Comparison of ENCODE assay signal across 9 cellular contexts in the genomic region with DNA sequence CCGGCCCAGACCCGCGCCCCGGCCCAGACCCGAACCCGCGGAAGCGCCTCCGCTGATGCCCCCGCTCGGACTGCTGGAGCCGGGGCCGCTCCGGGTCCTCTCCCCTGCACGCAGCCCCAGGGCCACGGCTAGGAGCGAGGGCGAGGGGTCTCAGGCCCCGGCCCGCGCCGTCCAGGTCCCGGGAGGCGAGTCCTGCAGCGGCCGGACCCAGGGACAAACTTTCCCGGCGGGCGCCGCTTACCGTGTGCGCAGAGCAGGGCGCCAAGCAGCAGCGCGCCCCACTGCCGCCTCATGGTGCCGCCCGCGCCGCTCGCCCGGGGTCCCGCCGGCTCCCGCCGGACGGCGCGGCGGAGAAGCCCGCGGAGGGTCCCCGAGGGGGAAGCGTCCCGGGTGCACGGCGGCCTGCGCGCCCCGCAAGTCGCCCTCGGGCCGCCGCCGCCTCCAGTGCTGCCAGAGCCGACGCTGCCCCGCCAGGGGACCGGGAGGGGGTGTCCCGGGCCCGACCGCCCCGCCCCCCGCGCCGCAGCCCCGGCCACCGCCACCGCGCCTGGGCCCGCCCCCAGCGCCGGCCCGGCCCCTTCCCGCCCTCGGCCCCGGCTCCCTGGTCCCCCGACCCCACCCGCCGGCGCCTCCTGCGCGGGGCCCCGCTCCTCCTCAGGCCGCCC. TPM values are rescaled to one million over a fixed set of nuclear protein-coding genes. Genes with fewer than 3 reads are reported as not detected.
A peak's percentile ranks its signal among the peaks of the same experiment; 100 is the strongest.
DNase-seq lines count a peak whose midpoint lies in the region; ATAC-seq, FAIRE-seq and TF ChIP-seq lines count a peak whose summit lies in the region.
"Had no signal": no experiment of that assay in that cellular context is flagged by ENCODE, and none has a peak within 500 bp of the region (broad histone marks: within the 10 kb centered on the region; RNA-seq: fewer than 3 reads in every experiment).

A gene with protein sequence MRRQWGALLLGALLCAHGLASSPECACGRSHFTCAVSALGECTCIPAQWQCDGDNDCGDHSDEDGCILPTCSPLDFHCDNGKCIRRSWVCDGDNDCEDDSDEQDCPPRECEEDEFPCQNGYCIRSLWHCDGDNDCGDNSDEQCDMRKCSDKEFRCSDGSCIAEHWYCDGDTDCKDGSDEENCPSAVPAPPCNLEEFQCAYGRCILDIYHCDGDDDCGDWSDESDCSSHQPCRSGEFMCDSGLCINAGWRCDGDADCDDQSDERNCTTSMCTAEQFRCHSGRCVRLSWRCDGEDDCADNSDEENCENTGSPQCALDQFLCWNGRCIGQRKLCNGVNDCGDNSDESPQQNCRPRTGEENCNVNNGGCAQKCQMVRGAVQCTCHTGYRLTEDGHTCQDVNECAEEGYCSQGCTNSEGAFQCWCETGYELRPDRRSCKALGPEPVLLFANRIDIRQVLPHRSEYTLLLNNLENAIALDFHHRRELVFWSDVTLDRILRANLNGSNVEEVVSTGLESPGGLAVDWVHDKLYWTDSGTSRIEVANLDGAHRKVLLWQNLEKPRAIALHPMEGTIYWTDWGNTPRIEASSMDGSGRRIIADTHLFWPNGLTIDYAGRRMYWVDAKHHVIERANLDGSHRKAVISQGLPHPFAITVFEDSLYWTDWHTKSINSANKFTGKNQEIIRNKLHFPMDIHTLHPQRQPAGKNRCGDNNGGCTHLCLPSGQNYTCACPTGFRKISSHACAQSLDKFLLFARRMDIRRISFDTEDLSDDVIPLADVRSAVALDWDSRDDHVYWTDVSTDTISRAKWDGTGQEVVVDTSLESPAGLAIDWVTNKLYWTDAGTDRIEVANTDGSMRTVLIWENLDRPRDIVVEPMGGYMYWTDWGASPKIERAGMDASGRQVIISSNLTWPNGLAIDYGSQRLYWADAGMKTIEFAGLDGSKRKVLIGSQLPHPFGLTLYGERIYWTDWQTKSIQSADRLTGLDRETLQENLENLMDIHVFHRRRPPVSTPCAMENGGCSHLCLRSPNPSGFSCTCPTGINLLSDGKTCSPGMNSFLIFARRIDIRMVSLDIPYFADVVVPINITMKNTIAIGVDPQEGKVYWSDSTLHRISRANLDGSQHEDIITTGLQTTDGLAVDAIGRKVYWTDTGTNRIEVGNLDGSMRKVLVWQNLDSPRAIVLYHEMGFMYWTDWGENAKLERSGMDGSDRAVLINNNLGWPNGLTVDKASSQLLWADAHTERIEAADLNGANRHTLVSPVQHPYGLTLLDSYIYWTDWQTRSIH (N-terminal part only) (minus strand): TSS at position 464 of the 665 bp plus-strand sequence. CDS start 171 bp downstream, at position 293.

- H3K36me3 Mint-ChIP-seq in activated T-helper 2 cell treated with anti-CD3 and anti-CD28 coated beads, Interferon-gamma antibody, Interleukin-2, Interleukin-4, amounts not matched to agents 10 μg/mL and 5 μg/mL and 100 μg/mL, durations not matched to agents 14 hours and 24 hours and 36 hours (ENCODE audit: low read depth), result no peaks in the 10 kb centered on the region

- no peaks in the 10 kb centered on the region for H3K9me3 Mint-ChIP-seq in activated T-helper 2 cell treated with anti-CD3 and anti-CD28 coated beads, Interferon-gamma antibody, Interleukin-2, Interleukin-4, amounts not matched to agents 10 μg/mL and 5 μg/mL and 100 μg/mL, durations not matched to agents 14 hours and 24 hours and 36 hours

- H3K79me2 ChIP-seq in neural cell (replicated peaks; ENCODE audit: insufficient read depth, low read length), result no peaks in the 10 kb centered on the region

- H4K20me1 ChIP-seq in neural cell (ENCODE audit: insufficient read depth), result no peaks in the 10 kb centered on the region

- no peaks in the 10 kb centered on the region for H3F3A ChIP-seq in neural cell (ENCODE audit: insufficient read depth, low read length, poor library complexity, severe bottlenecking)

- H3K9me3 ChIP-seq in MG63, result no peaks in the 10 kb centered on the region
- no peaks in the 10 kb centered on the region for H3K9me3 ChIP-seq in neural cell (ENCODE audit: low read length)

- peaks cover 22% of the 10 kb centered on the region for H3K4me1 Mint-ChIP-seq in activated T-helper 2 cell treated with anti-CD3 and anti-CD28 coated beads, Interferon-gamma antibody, Interleukin-2, Interleukin-4, amounts not matched to agents 10 μg/mL and 5 μg/mL and 100 μg/mL, durations not matched to agents 14 hours and 24 hours and 36 hours (ENCODE audit: low read depth)

- DNase-seq in NCI-H146 (lab: John Stamatoyannopoulos, UW) (peak; percentile 64), NCI-H146 treated with DMSO at 0.1 percent for 48 hours (lab: John Stamatoyannopoulos, UW; ENCODE audit: unreplicated experiment) (no peak), MG63 (peak; percentile 19), frontal cortex (ENCODE audit: low spot score in 2 of 2) (peak; percentile 78 to 83)
- no peak for DNase-seq in activated T-helper 2 cell treated with anti-CD3 and anti-CD28 coated beads, Interferon-gamma antibody, Interleukin-2, Interleukin-4, amounts not matched to agents 10 μg/mL and 5 μg/mL and 100 μg/mL, durations not matched to agents 14 hours and 24 hours and 36 hours (ENCODE audit: low spot score)

- H3K9me2 ChIP-seq in neural cell (ENCODE audit: insufficient read depth, low read length), result no peaks in the 10 kb centered on the region

- intact Hi-C loops in activated T-helper 2 cell treated with anti-CD3 and anti-CD28 coated beads, Interferon-gamma antibody, Interleukin-2, Interleukin-4, amounts not matched to agents 10 μg/mL and 5 μg/mL and 100 μg/mL, durations not matched to agents 14 hours and 24 hours and 36 hours (cut with micrococcal nuclease), result loop anchor here (10.0 kb wide), 1 partner anchor 97 kb away; no protein-coding TSS in a partner anchor

- TF ChIP-seq CTCF in neural cell (IDR thresholded peaks at IDR 0.05; ENCODE audit: poor library complexity, severe bottlenecking), result no peak

- H3K9ac ChIP-seq in neural cell (ENCODE audit: low read length), result peak within 1 kb of the TSS; percentile 28

- no peak for TF ChIP-seq EP300 in neural cell (conservative IDR thresholded peaks at IDR 0.05; ENCODE audit: poor library complexity, severe bottlenecking)

- H2AFZ ChIP-seq in neural cell (ENCODE audit: low read depth, low read length), result no peak within 1 kb of the TSS

- H3K36me3 ChIP-seq in MG63 (no peaks in the 10 kb centered on the region), neural cell (ENCODE audit: insufficient read depth, low read length) (no peaks in the 10 kb centered on the region)

- no peak for TF ChIP-seq RAD21 in neural cell (conservative IDR thresholded peaks at IDR 0.05)

- H3K27ac ChIP-seq in neural cell (ENCODE audit: low read length), result no peak within 1 kb of the TSS
- H3K27ac ChIP-seq: C4-2B had no signal

- H3K4me3 Mint-ChIP-seq in activated T-helper 2 cell treated with anti-CD3 and anti-CD28 coated beads, Interferon-gamma antibody, Interleukin-2, Interleukin-4, amounts not matched to agents 10 μg/mL and 5 μg/mL and 100 μg/mL, durations not matched to agents 14 hours and 24 hours and 36 hours (ENCODE audit: low read depth), result peak within 1 kb of the TSS; percentile 65

- H3K4me3 ChIP-seq in MG63, result peak within 1 kb of the TSS; percentile 31
- peak within 1 kb of the TSS; percentile 61 for H3K4me3 ChIP-seq in neural cell (ENCODE audit: low read length)

- H3K27me3 ChIP-seq in MG63 (peaks cover 18% of the 10 kb centered on the region), neural cell (ENCODE audit: insufficient read depth, low read depth, low read length) (peaks cover 37% of the 10 kb centered on the region)

- FAIRE-seq in frontal cortex (lab: Jason Lieb, UNC), result no peak

- ATAC-seq in HG02973 (IDR thresholded peaks at IDR 0.05; ENCODE audit: unreplicated experiment) (no peak), GM21381 (IDR thresholded peaks at IDR 0.05; ENCODE audit: unreplicated experiment) (no peak)

- H3K27me3 Mint-ChIP-seq in activated T-helper 2 cell treated with anti-CD3 and anti-CD28 coated beads, Interferon-gamma antibody, Interleukin-2, Interleukin-4, amounts not matched to agents 10 μg/mL and 5 μg/mL and 100 μg/mL, durations not matched to agents 14 hours and 24 hours and 36 hours (ENCODE audit: low read depth), result peaks cover 56% of the 10 kb centered on the region

- no peak within 1 kb of the TSS for H3K4me2 ChIP-seq in neural cell (ENCODE audit: low read length)

- no peak within 1 kb of the TSS for H3K27ac Mint-ChIP-seq in activated T-helper 2 cell treated with anti-CD3 and anti-CD28 coated beads, Interferon-gamma antibody, Interleukin-2, Interleukin-4, amounts not matched to agents 10 μg/mL and 5 μg/mL and 100 μg/mL, durations not matched to agents 14 hours and 24 hours and 36 hours

TF ChIP-seq in neural cell, 6 proteins besides CTCF, POLR2A, EP300 and RAD21:
- TF ChIP-seq, protein P1, sequence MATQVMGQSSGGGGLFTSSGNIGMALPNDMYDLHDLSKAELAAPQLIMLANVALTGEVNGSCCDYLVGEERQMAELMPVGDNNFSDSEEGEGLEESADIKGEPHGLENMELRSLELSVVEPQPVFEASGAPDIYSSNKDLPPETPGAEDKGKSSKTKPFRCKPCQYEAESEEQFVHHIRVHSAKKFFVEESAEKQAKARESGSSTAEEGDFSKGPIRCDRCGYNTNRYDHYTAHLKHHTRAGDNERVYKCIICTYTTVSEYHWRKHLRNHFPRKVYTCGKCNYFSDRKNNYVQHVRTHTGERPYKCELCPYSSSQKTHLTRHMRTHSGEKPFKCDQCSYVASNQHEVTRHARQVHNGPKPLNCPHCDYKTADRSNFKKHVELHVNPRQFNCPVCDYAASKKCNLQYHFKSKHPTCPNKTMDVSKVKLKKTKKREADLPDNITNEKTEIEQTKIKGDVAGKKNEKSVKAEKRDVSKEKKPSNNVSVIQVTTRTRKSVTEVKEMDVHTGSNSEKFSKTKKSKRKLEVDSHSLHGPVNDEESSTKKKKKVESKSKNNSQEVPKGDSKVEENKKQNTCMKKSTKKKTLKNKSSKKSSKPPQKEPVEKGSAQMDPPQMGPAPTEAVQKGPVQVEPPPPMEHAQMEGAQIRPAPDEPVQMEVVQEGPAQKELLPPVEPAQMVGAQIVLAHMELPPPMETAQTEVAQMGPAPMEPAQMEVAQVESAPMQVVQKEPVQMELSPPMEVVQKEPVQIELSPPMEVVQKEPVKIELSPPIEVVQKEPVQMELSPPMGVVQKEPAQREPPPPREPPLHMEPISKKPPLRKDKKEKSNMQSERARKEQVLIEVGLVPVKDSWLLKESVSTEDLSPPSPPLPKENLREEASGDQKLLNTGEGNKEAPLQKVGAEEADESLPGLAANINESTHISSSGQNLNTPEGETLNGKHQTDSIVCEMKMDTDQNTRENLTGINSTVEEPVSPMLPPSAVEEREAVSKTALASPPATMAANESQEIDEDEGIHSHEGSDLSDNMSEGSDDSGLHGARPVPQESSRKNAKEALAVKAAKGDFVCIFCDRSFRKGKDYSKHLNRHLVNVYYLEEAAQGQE (IDR thresholded peaks at IDR 0.05; ENCODE audit: borderline replicate concordance), result no peak
- peak; percentile 76 for TF ChIP-seq EZH2 (IDR thresholded peaks at IDR 0.05; ENCODE audit: borderline replicate concordance, insufficient read depth, low read length, poor library complexity, severe bottlenecking)

RNA-seq across cellular contexts. Expression of the gene that starts here (rescaled TPM):
- total RNA-seq in MG63 (2014; rRNA removed; shearing (Covaris generic); ENCODE audit: low replicate concordance), result 0.03 TPM in 1 of 2 replicates, not detected in the other
- 0.07 and 0.21 TPM in 2 replicates for total RNA-seq in activated T-helper 2 cell treated with anti-CD3 and anti-CD28 coated beads, Interferon-gamma antibody, Interleukin-2, Interleukin-4, amounts not matched to agents 10 μg/mL and 5 μg/mL and 100 μg/mL, durations not matched to agents 14 hours and 24 hours and 36 hours
- 4.1 TPM for total RNA-seq in frontal cortex
- polyA plus RNA-seq in neural cell, result 0.18 TPM in 1 of 2 replicates, not detected in the other
- 0.24 and 0.46 TPM in 2 replicates for polyA minus RNA-seq in neural cell

Comparison
In these comparisons a context has a peak if more than half of its experiments do, and no peak if none do; other contexts are left out.
1. DNase-seq: peak in NCI-H146 (single experiment) and frontal cortex (2 of 2); none in NCI-H146 treated with DMSO at 0.1 percent for 48 hours (single experiment) and activated T-helper 2 cell treated with anti-CD3 and anti-CD28 coated beads, Interferon-gamma antibody, Interleukin-2, Interleukin-4, amounts not matched to agents 10 μg/mL and 5 μg/mL and 100 μg/mL, durations not matched to agents 14 hours and 24 hours and 36 hours (single experiment).
2. Peak in DNase-seq and H3K4me3 ChIP-seq in MG63; RNA of the gene not detected or under 1 TPM.